In genomic region chr3:178244653-178245384, GRCh38 we compare ENCODE assay signal across 23 cellular contexts.
DNase-seq lines count a peak whose midpoint lies in the region; ATAC-seq lines count a peak whose summit lies in the region.
"Had no signal": no experiment of that assay in that cellular context is flagged by ENCODE, and none has a peak within 500 bp of the region (broad histone marks: within the 10 kb centered on the region; RNA-seq: fewer than 3 reads in every experiment).

No MANE protein-coding gene starts in this region.

- 91 to 95% methylated on average over 4 to 5 of the region's 10 CpGs for WGBS in mesodermal cell (ENCODE audit: insufficient coverage in 2 of 2), 2 experiments

- intact Hi-C loops in activated naive CD4-positive, alpha-beta T cell treated with anti-CD3 and anti-CD28 coated beads for 36 hours (cut with micrococcal nuclease): no loop called here

- no peaks in the 10 kb centered on the region for H3K4me1 ChIP-seq in mesodermal cell (ENCODE audit: control insufficient read depth, insufficient read depth, low read length, poor library complexity, severe bottlenecking)
- H3K4me1 ChIP-seq: heart left ventricle had no signal

- no peak overlapping the region for H3K27ac Mint-ChIP-seq in activated naive CD4-positive, alpha-beta T cell treated with anti-CD3 and anti-CD28 coated beads for 36 hours
- H3K27ac Mint-ChIP-seq in activated naive CD8-positive, alpha-beta T cell treated with anti-CD3 and anti-CD28 coated beads, Interleukin-2, amount 50 U/mL, for 24 hours: no peak overlapping the region
- H3K27ac Mint-ChIP-seq: activated B cell treated with CpG ODN at 0.5 μM for 24 hours; activated naive CD4-positive, alpha-beta T cell treated with anti-CD3 and anti-CD28 coated beads, Interleukin-2, amount 50 U/mL, for 72 hours; type B pancreatic cell had no signal

- no peaks in the 10 kb centered on the region for H3K36me3 ChIP-seq in mesodermal cell (ENCODE audit: control insufficient read depth, insufficient read depth, low read length)
- H3K36me3 ChIP-seq: heart left ventricle had no signal

- no peak overlapping the region for H3K4me3 Mint-ChIP-seq in activated naive CD4-positive, alpha-beta T cell treated with anti-CD3 and anti-CD28 coated beads for 36 hours
- H3K4me3 Mint-ChIP-seq in activated naive CD8-positive, alpha-beta T cell treated with anti-CD3 and anti-CD28 coated beads, Interleukin-2, amount 50 U/mL, for 24 hours: no peak overlapping the region
- H3K4me3 Mint-ChIP-seq: activated B cell treated with CpG ODN at 0.5 μM for 24 hours, type B pancreatic cell had no signal

- H3K27me3 Mint-ChIP-seq in activated naive CD4-positive, alpha-beta T cell treated with anti-CD3 and anti-CD28 coated beads for 36 hours (ENCODE audit: low read depth): peaks cover 4% of the 10 kb centered on the region
- H3K27me3 Mint-ChIP-seq in activated naive CD8-positive, alpha-beta T cell treated with anti-CD3 and anti-CD28 coated beads, Interleukin-2, amount 50 U/mL, for 24 hours: no peaks in the 10 kb centered on the region
- H3K27me3 Mint-ChIP-seq: activated B cell treated with CpG ODN at 0.5 μM for 24 hours, type B pancreatic cell had no signal

- CTCF ChIA-PET in activated naive CD4-positive, alpha-beta T cell treated with anti-CD3 and anti-CD28 coated beads for 36 hours (lab: Charles Lee): no interaction called here

- H3K27ac ChIP-seq in mesodermal cell (ENCODE audit: low read depth, low read length, severe bottlenecking): peak overlapping the region; percentile 13
- H3K27ac ChIP-seq: heart left ventricle, skin epidermis had no signal

- no peaks in the 10 kb centered on the region for H3K9me3 ChIP-seq in mesodermal cell (ENCODE audit: control insufficient read depth, low read length)

- no peak for ATAC-seq in activated naive CD8-positive, alpha-beta T cell treated with anti-CD3 and anti-CD28 coated beads, Interleukin-2, amount 50 U/mL, for 24 hours
- ATAC-seq: activated naive CD4-positive, alpha-beta T cell treated with anti-CD3 and anti-CD28 coated beads, Interleukin-2, amount 50 U/mL, for 72 hours; heart left ventricle had no signal

- DNase-seq in NCI-H82 (lab: John Stamatoyannopoulos, UW): peak; percentile 54
- no peak for DNase-seq in NCI-H82 treated with DMSO at 0.1 percent for 48 hours (lab: John Stamatoyannopoulos, UW; ENCODE audit: unreplicated experiment)
- DNase-seq in SK-N-DZ (ENCODE audit: low spot score): peak; percentile 85
- no peak for DNase-seq in activated naive CD4-positive, alpha-beta T cell treated with anti-CD3 and anti-CD28 coated beads for 36 hours
- no peak for DNase-seq in SKM-1 treated with dmso at 0.1 percent for 144 hours (lab: John Stamatoyannopoulos, UW; ENCODE audit: unreplicated experiment)
- no peak for DNase-seq in UCSD-AML1 (lab: John Stamatoyannopoulos, UW; ENCODE audit: unreplicated experiment)
- no peak for DNase-seq in activated naive CD8-positive, alpha-beta T cell treated with anti-CD3 and anti-CD28 coated beads, Interleukin-2, amount 50 U/mL, for 24 hours
- DNase-seq: activated B cell treated with CpG ODN at 0.5 μM for 24 hours; activated CD4-positive, alpha-beta T cell treated with anti-CD3 and anti-CD28 coated beads, Interleukin-2, amount 50 U/mL, for 48 hours; activated CD8-positive, alpha-beta memory T cell treated with anti-CD3 and anti-CD28 coated beads, Interleukin-2, amount 50 U/mL, for 4 hours; aorta; dermis blood vessel endothelial cell; GOT3; heart left ventricle; NCI-H2107; NCI-H526; nucleus accumbens; SW 1271; T1000 had no signal

- H3K36me3 Mint-ChIP-seq in activated naive CD4-positive, alpha-beta T cell treated with anti-CD3 and anti-CD28 coated beads for 36 hours (ENCODE audit: low read depth): peaks cover 2% of the 10 kb centered on the region
- no peaks in the 10 kb centered on the region for H3K36me3 Mint-ChIP-seq in activated naive CD8-positive, alpha-beta T cell treated with anti-CD3 and anti-CD28 coated beads, Interleukin-2, amount 50 U/mL, for 24 hours (ENCODE audit: low read depth)

- H3K4me1 Mint-ChIP-seq in activated naive CD4-positive, alpha-beta T cell treated with anti-CD3 and anti-CD28 coated beads for 36 hours (ENCODE audit: low read depth): no peaks in the 10 kb centered on the region
- no peaks in the 10 kb centered on the region for H3K4me1 Mint-ChIP-seq in activated naive CD8-positive, alpha-beta T cell treated with anti-CD3 and anti-CD28 coated beads, Interleukin-2, amount 50 U/mL, for 24 hours
- H3K4me1 Mint-ChIP-seq: activated B cell treated with CpG ODN at 0.5 μM for 24 hours had no signal

- H3K4me3 ChIP-seq in mesodermal cell (ENCODE audit: extremely low read depth, insufficient read depth, low read length, poor library complexity, severe bottlenecking): no peak overlapping the region
- H3K4me3 ChIP-seq: heart left ventricle, skin epidermis had no signal

- H3K9me3 Mint-ChIP-seq in activated naive CD4-positive, alpha-beta T cell treated with anti-CD3 and anti-CD28 coated beads for 36 hours: peaks cover 5% of the 10 kb centered on the region
- H3K9me3 Mint-ChIP-seq in activated naive CD8-positive, alpha-beta T cell treated with anti-CD3 and anti-CD28 coated beads, Interleukin-2, amount 50 U/mL, for 24 hours: no peaks in the 10 kb centered on the region

Comparison
In these comparisons a context has a peak if more than half of its experiments do, and no peak if none do; other contexts are left out.
1. DNase-seq: peak in NCI-H82 (single experiment) and SK-N-DZ (single experiment); none in NCI-H82 treated with DMSO at 0.1 percent for 48 hours (single experiment), activated naive CD4-positive, alpha-beta T cell treated with anti-CD3 and anti-CD28 coated beads for 36 hours (single experiment), SKM-1 treated with dmso at 0.1 percent for 144 hours (single experiment), UCSD-AML1 (single experiment) and activated naive CD8-positive, alpha-beta T cell treated with anti-CD3 and anti-CD28 coated beads, Interleukin-2, amount 50 U/mL, for 24 hours (single experiment).